In genomic region chr12:106357549-106358409, GRCh38 we compare ENCODE assay signal across 8 cellular contexts. TPM values are rescaled to one million over a fixed set of nuclear protein-coding genes. Genes with fewer than 3 reads are reported as not detected.
DNase-seq lines count a peak whose midpoint lies in the region; ATAC-seq, FAIRE-seq and TF ChIP-seq lines count a peak whose summit lies in the region.

POLR3B (plus strand) TSS chr12:106357748; CDS start chr12:106357880, 132 bp downstream.

- H3K4me1 ChIP-seq in endodermal cell (ENCODE audit: control insufficient read depth, insufficient read depth, low read length): no peaks in the 10 kb centered on the region

- H3K36me3 Mint-ChIP-seq in endodermal cell (ENCODE audit: low read depth): no peaks in the 10 kb centered on the region

- H3K27ac Mint-ChIP-seq in endodermal cell: peak within 1 kb of the TSS; percentile 96

- no peaks in the 10 kb centered on the region for H3K27me3 ChIP-seq in endodermal cell (ENCODE audit: control insufficient read depth, insufficient read depth, low read length, poor library complexity, severe bottlenecking)

- no peaks in the 10 kb centered on the region for H3K36me3 ChIP-seq in endodermal cell (ENCODE audit: control insufficient read depth, insufficient read depth, low read length)

- no peaks in the 10 kb centered on the region for H3K9me3 ChIP-seq in endodermal cell (ENCODE audit: control insufficient read depth, low read length)

- peak within 1 kb of the TSS; percentile 86 for H3K4me3 Mint-ChIP-seq in endodermal cell

- peak; percentile 89 for DNase-seq in Caki2 (ENCODE audit: low read depth)
- peak; percentile 88 for DNase-seq in HTR-8/SVneo (ENCODE audit: insufficient read length, low spot score)
- DNase-seq in NOMO-1 treated with DMSO at 0.1 percent for 48 hours (lab: John Stamatoyannopoulos, UW; ENCODE audit: unreplicated experiment): peak; percentile 92
- peak; percentile 96 for DNase-seq in activated CD8-positive, alpha-beta memory T cell treated with anti-CD3 and anti-CD28 coated beads, Interleukin-2, amount 50 U/mL, for 1 hour (ENCODE audit: extremely low read depth)
- peak; percentile 99 for DNase-seq in endodermal cell
- DNase-seq in mesenteric fat pad (ENCODE audit: low spot score): peak; percentile 98
- DNase-seq in stimulated activated CD8-positive, alpha-beta memory T cell treated with anti-CD3 and anti-CD28 coated beads, Interleukin-15, amount 100 ng/mL, for 24 hours (ENCODE audit: low read depth): peak; percentile 94

- peak within 1 kb of the TSS; percentile 73 for H3K9ac ChIP-seq in endodermal cell (ENCODE audit: extremely low read depth, low read length, poor library complexity, severe bottlenecking)

- no peaks in the 10 kb centered on the region for H3K27me3 Mint-ChIP-seq in endodermal cell (ENCODE audit: insufficient read depth)

- FAIRE-seq in HTR-8/SVneo (lab: Jason Lieb, UNC): peak; percentile 51

- peak within 1 kb of the TSS; percentile 91 for H3K27ac ChIP-seq in endodermal cell (ENCODE audit: low read depth, low read length)

- peak within 1 kb of the TSS; percentile 87 for H3K4me3 ChIP-seq in endodermal cell (ENCODE audit: low read length)

- H3K4me1 Mint-ChIP-seq in endodermal cell: peaks cover 5% of the 10 kb centered on the region

- 0% methylated on average over 37 to 63 of the region's 63 CpGs for WGBS in endodermal cell (ENCODE audit: insufficient coverage in 1 of 2, insufficient read length in 1 of 2), 2 experiments

- ATAC-seq in GM21367 (IDR thresholded peaks at IDR 0.05; ENCODE audit: unreplicated experiment): peak; percentile 90

- TF ChIP-seq CTCF in endodermal cell (conservative IDR thresholded peaks at IDR 0.05): peak; percentile 90

- in situ Hi-C loops in Caki2 (cut with HindIII; ENCODE audit: low pct_unique_long_range_greater_than_20kb, low sequenced_read_pairs): no loop called here

- H3K9me3 Mint-ChIP-seq in endodermal cell: no peaks in the 10 kb centered on the region

RNA-seq across cellular contexts. Expression of gene POLR3B, which starts in this region (rescaled TPM):
- 0.17 and 0.78 TPM in 2 replicates for total RNA-seq in Caki2 (2014; rRNA removed; shearing (Covaris generic); ENCODE audit: low replicate concordance)
- total RNA-seq in endodermal cell: 10 to 100 TPM in 1 of 2 donors, 1 to 10 TPM in 1; 9.0 to 12.4 TPM
- 9.9 TPM for polyA plus RNA-seq in endodermal cell (2013, experiment 1 of 2)
- 8.9 TPM for polyA plus RNA-seq in endodermal cell (2013, experiment 2 of 2)
- 11.8 TPM for total RNA-seq in mesenteric fat pad

Comparison
In these comparisons a context has a peak if more than half of its experiments do, and no peak if none do; other contexts are left out.
1. Peak in every context shown above with its lines: DNase-seq, ATAC-seq, H3K4me3 ChIP-seq and H3K27ac ChIP-seq.
2. Peak in DNase-seq in Caki2; RNA of the gene not detected or under 1 TPM.